Comparison of ENCODE assay signal across 8 cellular contexts in genomic region chr14:68137704-68138619, GRCh38.
DNase-seq lines count a peak whose midpoint lies in the region; ATAC-seq and TF ChIP-seq lines count a peak whose summit lies in the region.

No MANE protein-coding gene starts in this region.

- H3K36me3 ChIP-seq in DND-41 (ENCODE audit: insufficient read depth, low read length) (no peaks in the 10 kb centered on the region), smooth muscle cell (ENCODE audit: low read depth) (no peaks in the 10 kb centered on the region)

- no peak for TF ChIP-seq CTCF in DND-41 (IDR thresholded peaks at IDR 0.05; ENCODE audit: borderline replicate concordance, extremely low read depth, low read length, poor library complexity, severe bottlenecking)
- TF ChIP-seq CTCF in astrocyte of the spinal cord (IDR thresholded peaks at IDR 0.05; ENCODE audit: low read depth, low read length): no peak
- TF ChIP-seq CTCF in smooth muscle cell (IDR thresholded peaks at IDR 0.05; ENCODE audit: borderline replicate concordance, insufficient read depth, poor library complexity, severe bottlenecking): no peak

- in situ Hi-C loops in astrocyte of the spinal cord (cut with HindIII; ENCODE audit: low sequenced_read_pairs): no loop called here

- H3K27ac ChIP-seq in DND-41 (ENCODE audit: low read length): no peak overlapping the region
- H3K27ac ChIP-seq in smooth muscle cell (ENCODE audit: low read depth): peak overlapping the region; percentile 100

- H3K9ac ChIP-seq in DND-41 (ENCODE audit: low read depth, low read length) (no peak overlapping the region), smooth muscle cell (ENCODE audit: low read depth) (peak overlapping the region; percentile 94)

- H3K4me2 ChIP-seq in DND-41 (ENCODE audit: insufficient read depth, low read length): no peak overlapping the region
- H3K4me2 ChIP-seq in smooth muscle cell: peak overlapping the region; percentile 48

- peak; percentile 37 for TF ChIP-seq RAD21 in Ishikawa (IDR thresholded peaks at IDR 0.05; ENCODE audit: low read depth)

- DNase-seq in DND-41 (peak; percentile 5), astrocyte of the spinal cord (ENCODE audit: low read depth, low spot score) (peak; percentile 95), iPS DF 4.7 (ENCODE audit: extremely low read depth, low spot score) (peak; percentile 91), smooth muscle cell (lab: John Stamatoyannopoulos, UW; ENCODE audit: unreplicated experiment) (peak; percentile 7)
- no peak for DNase-seq in stimulated activated naive CD4-positive, alpha-beta T cell treated with Interleukin-2 at 50 U/mL for 16 hours (lab: John Stamatoyannopoulos, UW)

- no peak overlapping the region for H2AFZ ChIP-seq in DND-41 (ENCODE audit: low read depth, low read length)
- no peak overlapping the region for H2AFZ ChIP-seq in smooth muscle cell (ENCODE audit: low read depth)

- H3K4me3 ChIP-seq in DND-41 (ENCODE audit: low read depth in 1 of 2, low read length in 2 of 2) (no peak overlapping the region), astrocyte of the spinal cord (ENCODE audit: low read depth, low read length) (no peak overlapping the region), smooth muscle cell (no peak overlapping the region)

- WGBS in smooth muscle cell (ENCODE audit: low lambda C conversion rate): 3% methylated on average over 3 of the region's 3 CpGs

- ATAC-seq in DND-41 (ENCODE audit: insufficient read depth, low read depth): peak; percentile 52; the same call in 1 of the 3 replicates
- no peak for ATAC-seq in HG03520 (IDR thresholded peaks at IDR 0.05; ENCODE audit: unreplicated experiment)
- ATAC-seq in HG02852 (IDR thresholded peaks at IDR 0.05; ENCODE audit: unreplicated experiment): no peak

- H4K20me1 ChIP-seq in DND-41 (ENCODE audit: insufficient read depth, low read length) (no peaks in the 10 kb centered on the region), smooth muscle cell (ENCODE audit: low read depth) (no peaks in the 10 kb centered on the region)

- peak; percentile 92 for TF ChIP-seq EP300 in Ishikawa (IDR thresholded peaks at IDR 0.05; ENCODE audit: borderline replicate concordance)

- no peaks in the 10 kb centered on the region for H3K79me2 ChIP-seq in DND-41 (ENCODE audit: insufficient read depth, low read length)
- H3K79me2 ChIP-seq in smooth muscle cell (ENCODE audit: low read depth): no peaks in the 10 kb centered on the region

- no peaks in the 10 kb centered on the region for H3K27me3 ChIP-seq in DND-41 (ENCODE audit: insufficient read depth, low read length, poor library complexity)
- H3K27me3 ChIP-seq in smooth muscle cell (ENCODE audit: low read depth): no peaks in the 10 kb centered on the region

- H3K9me3 ChIP-seq in DND-41 (ENCODE audit: insufficient read depth, low read length, severe bottlenecking) (no peaks in the 10 kb centered on the region), smooth muscle cell (replicated peaks; ENCODE audit: low read depth) (no peaks in the 10 kb centered on the region)

- peaks cover 35% of the 10 kb centered on the region for H3F3A ChIP-seq in smooth muscle cell (ENCODE audit: low read depth)

- H3K4me1 ChIP-seq in DND-41 (ENCODE audit: insufficient read depth, low read length): peaks cover under 1% of the 10 kb centered on the region
- H3K4me1 ChIP-seq in smooth muscle cell (ENCODE audit: low read depth): peaks cover 58% of the 10 kb centered on the region

TF ChIP-seq in Ishikawa, 13 proteins besides CTCF, POLR2A, EP300 and RAD21:
- peak; percentile 54 for TF ChIP-seq CEBPB (IDR thresholded peaks at IDR 0.05)
- TF ChIP-seq TEAD4 (IDR thresholded peaks at IDR 0.05): peak; percentile 94
- TF ChIP-seq, protein P1, sequence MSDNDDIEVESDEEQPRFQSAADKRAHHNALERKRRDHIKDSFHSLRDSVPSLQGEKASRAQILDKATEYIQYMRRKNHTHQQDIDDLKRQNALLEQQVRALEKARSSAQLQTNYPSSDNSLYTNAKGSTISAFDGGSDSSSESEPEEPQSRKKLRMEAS (IDR thresholded peaks at IDR 0.05): peak; percentile 76
- TF ChIP-seq NFIC (IDR thresholded peaks at IDR 0.05): peak; percentile 70
- no peak for TF ChIP-seq TAF1 (IDR thresholded peaks at IDR 0.05; ENCODE audit: low read depth)
- TF ChIP-seq EGR1 (IDR thresholded peaks at IDR 0.05): no peak
- TF ChIP-seq FOXM1 (IDR thresholded peaks at IDR 0.05; ENCODE audit: borderline replicate concordance, low read depth): peak; percentile 86
- no peak for TF ChIP-seq CREB1 (IDR thresholded peaks at IDR 0.05; ENCODE audit: low read depth)
- TF ChIP-seq TCF12 (IDR thresholded peaks at IDR 0.05; ENCODE audit: low read depth): peak; percentile 92
- TF ChIP-seq, protein P2, sequence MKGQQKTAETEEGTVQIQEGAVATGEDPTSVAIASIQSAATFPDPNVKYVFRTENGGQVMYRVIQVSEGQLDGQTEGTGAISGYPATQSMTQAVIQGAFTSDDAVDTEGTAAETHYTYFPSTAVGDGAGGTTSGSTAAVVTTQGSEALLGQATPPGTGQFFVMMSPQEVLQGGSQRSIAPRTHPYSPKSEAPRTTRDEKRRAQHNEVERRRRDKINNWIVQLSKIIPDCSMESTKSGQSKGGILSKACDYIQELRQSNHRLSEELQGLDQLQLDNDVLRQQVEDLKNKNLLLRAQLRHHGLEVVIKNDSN (IDR thresholded peaks at IDR 0.05): no peak
- peak; percentile 70 for TF ChIP-seq YY1 (IDR thresholded peaks at IDR 0.05; ENCODE audit: low read depth)
- no peak for TF ChIP-seq ZBTB7A (IDR thresholded peaks at IDR 0.05; ENCODE audit: low read depth)
- TF ChIP-seq, protein P3, sequence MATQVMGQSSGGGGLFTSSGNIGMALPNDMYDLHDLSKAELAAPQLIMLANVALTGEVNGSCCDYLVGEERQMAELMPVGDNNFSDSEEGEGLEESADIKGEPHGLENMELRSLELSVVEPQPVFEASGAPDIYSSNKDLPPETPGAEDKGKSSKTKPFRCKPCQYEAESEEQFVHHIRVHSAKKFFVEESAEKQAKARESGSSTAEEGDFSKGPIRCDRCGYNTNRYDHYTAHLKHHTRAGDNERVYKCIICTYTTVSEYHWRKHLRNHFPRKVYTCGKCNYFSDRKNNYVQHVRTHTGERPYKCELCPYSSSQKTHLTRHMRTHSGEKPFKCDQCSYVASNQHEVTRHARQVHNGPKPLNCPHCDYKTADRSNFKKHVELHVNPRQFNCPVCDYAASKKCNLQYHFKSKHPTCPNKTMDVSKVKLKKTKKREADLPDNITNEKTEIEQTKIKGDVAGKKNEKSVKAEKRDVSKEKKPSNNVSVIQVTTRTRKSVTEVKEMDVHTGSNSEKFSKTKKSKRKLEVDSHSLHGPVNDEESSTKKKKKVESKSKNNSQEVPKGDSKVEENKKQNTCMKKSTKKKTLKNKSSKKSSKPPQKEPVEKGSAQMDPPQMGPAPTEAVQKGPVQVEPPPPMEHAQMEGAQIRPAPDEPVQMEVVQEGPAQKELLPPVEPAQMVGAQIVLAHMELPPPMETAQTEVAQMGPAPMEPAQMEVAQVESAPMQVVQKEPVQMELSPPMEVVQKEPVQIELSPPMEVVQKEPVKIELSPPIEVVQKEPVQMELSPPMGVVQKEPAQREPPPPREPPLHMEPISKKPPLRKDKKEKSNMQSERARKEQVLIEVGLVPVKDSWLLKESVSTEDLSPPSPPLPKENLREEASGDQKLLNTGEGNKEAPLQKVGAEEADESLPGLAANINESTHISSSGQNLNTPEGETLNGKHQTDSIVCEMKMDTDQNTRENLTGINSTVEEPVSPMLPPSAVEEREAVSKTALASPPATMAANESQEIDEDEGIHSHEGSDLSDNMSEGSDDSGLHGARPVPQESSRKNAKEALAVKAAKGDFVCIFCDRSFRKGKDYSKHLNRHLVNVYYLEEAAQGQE (IDR thresholded peaks at IDR 0.05; ENCODE audit: low read depth): no peak
